18 cellular contexts compared by ENCODE assay signal in the genomic region with DNA sequence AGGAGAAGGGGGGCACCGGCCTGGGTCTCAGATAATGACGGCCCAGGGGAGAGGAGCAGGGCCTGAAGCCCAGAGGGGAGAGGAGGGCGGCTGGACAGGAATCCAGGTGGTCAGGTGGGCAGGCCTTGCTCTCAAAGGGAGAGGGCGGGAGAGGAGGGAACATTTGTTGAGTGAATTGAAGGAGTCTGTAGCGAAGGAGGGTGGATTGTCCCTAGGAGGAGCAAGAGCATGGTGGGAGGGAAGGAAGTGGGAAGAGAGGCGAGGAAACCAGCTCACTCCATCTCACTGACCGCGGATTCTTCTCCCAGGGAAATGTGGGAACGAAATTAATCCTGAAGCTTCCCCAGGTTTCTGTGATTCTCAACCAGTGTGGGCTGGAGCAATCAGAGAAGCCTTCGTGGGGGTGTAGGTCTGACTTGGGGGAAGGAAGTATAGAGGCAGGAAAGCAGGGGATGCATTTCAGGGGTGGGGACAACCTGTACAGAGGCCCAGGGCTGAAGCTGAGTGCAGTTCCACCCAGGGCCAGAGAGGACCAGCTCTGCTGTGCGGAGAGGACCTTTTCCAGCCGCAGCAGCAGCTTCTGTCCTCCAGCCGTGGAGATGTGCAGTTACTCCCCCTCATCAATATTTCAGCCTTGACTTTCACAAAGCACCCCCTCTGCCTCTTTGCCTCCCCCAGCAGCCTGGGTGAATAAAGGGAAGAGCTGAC.
DNase-seq lines count a peak whose midpoint lies in the region; ATAC-seq, FAIRE-seq and TF ChIP-seq lines count a peak whose summit lies in the region.
"Had no signal": no experiment of that assay in that cellular context is flagged by ENCODE, and none has a peak within 500 bp of the region (broad histone marks: within the 10 kb centered on the region; RNA-seq: fewer than 3 reads in every experiment).

No MANE protein-coding gene starts in this region.

- H3K27me3 ChIP-seq in HepG2 (ENCODE audit: control insufficient read depth in 1 of 2, insufficient read depth in 2 of 2, low read length in 2 of 2) (peaks cover 0 to 13% of the 10 kb centered on the region in 2 experiments; a peak in 2 of 5 replicates), gastrocnemius medialis (no peaks in the 10 kb centered on the region), GM23248 (replicated peaks; ENCODE audit: insufficient read depth) (no peaks in the 10 kb centered on the region)

- FAIRE-seq in HepG2 (lab: Jason Lieb, UNC) = no peak
- FAIRE-seq: GM12878 had no signal

- H3K9ac ChIP-seq in HepG2 (ENCODE audit: insufficient read depth, low read depth, low read length) (no peak overlapping the region), GM23248 (no peak overlapping the region)

- in situ Hi-C loops in HepG2 (cut with HindIII; ENCODE audit: extremely low pct_ligation_motif_present, low pct_unique_long_range_greater_than_20kb) (no loop called here), gastrocnemius medialis (cut with MboI; ENCODE audit: low sequenced_read_pairs in 4 of 4) (no loop called here), GM23248 (cut with MboI) (no loop called here)

- H3F3A ChIP-seq in GM23248 (ENCODE audit: insufficient read depth) = no peaks in the 10 kb centered on the region

- WGBS in HepG2 (ENCODE audit: low lambda C conversion rate) = 26% methylated on average over 11 of the region's 13 CpGs
- 92 to 94% methylated on average over 13 of the region's 13 CpGs for WGBS in GM23248 (ENCODE audit: low coverage in 1 of 2, low lambda C conversion rate in 2 of 2, missing lambda C conversion rate in 2 of 2), 2 experiments

- H3K4me2 ChIP-seq in HepG2 (ENCODE audit: low read depth, low read length) (no peak overlapping the region), GM23248 (ENCODE audit: unreplicated experiment) (no peak overlapping the region)

- no peaks in the 10 kb centered on the region for H3K9me2 ChIP-seq in GM23248 (ENCODE audit: insufficient read depth)

- H3K27me3 Mint-ChIP-seq in CD14-positive monocyte (ENCODE audit: low read depth in 3 of 3) (peaks cover 0 to 2% (median 0%) of the 10 kb centered on the region in 3 donors), progenitor cell of endocrine pancreas (no peaks in the 10 kb centered on the region)
- H3K27me3 Mint-ChIP-seq: B cell; CD4-positive, alpha-beta memory T cell had no signal

- H3K4me3 Mint-ChIP-seq in CD14-positive monocyte (no peak overlapping the region), progenitor cell of endocrine pancreas (ENCODE audit: low read depth) (no peak overlapping the region)
- H3K4me3 Mint-ChIP-seq: B cell; CD4-positive, alpha-beta memory T cell had no signal

- no peaks in the 10 kb centered on the region for H4K20me1 ChIP-seq in HepG2 (ENCODE audit: insufficient read depth, low read length)
- no peaks in the 10 kb centered on the region for H4K20me1 ChIP-seq in GM23248 (ENCODE audit: insufficient read depth)

- H3K36me3 ChIP-seq in KOPT-K1 (ENCODE audit: insufficient read depth, low read length) (peaks cover 92% of the 10 kb centered on the region), HepG2 (replicated peaks in 1 of 2; ENCODE audit: control insufficient read depth in 1 of 2, insufficient read depth in 2 of 2, low read length in 2 of 2) (no peaks in the 10 kb centered on the region), gastrocnemius medialis (no peaks in the 10 kb centered on the region), GM23248 (ENCODE audit: low read depth) (no peaks in the 10 kb centered on the region)

- peak overlapping the region in 4 of 7 donors; percentile 42 to 72 (median 58) for H3K27ac Mint-ChIP-seq in CD14-positive monocyte
- H3K27ac Mint-ChIP-seq in progenitor cell of endocrine pancreas = peak overlapping the region; percentile 15
- H3K27ac Mint-ChIP-seq: B cell had no signal

- ATAC-seq in HepG2 (peak; percentile 66), gastrocnemius medialis (no peak)
- ATAC-seq: GM12878 had no signal

- TF ChIP-seq POLR2A in HepG2 (IDR thresholded peaks at IDR 0.05; ENCODE audit: insufficient read depth in 1 of 2, low read depth in 2 of 2, low read length in 2 of 2) = no peak
- TF ChIP-seq POLR2A in gastrocnemius medialis (IDR thresholded peaks at IDR 0.05) = no peak

- BruUV-seq in HepG2 (replicated peaks; lab: Mats Ljungman, UMichigan) = no TSS peak

- intact Hi-C loops in CD14-positive monocyte (cut with micrococcal nuclease) (no loop called here), HepG2 (cut with micrococcal nuclease; ENCODE audit: unreplicated experiment) (no loop called here), gastrocnemius medialis (cut with DNase I; ENCODE audit: low total_unique reads) (no loop called here)

- DNase-seq in CD14-positive monocyte (ENCODE audit: low spot score) = no peak
- DNase-seq in HepG2 (ENCODE audit: low spot score) = no peak
- no peak for DNase-seq in progenitor cell of endocrine pancreas (ENCODE audit: low spot score, unreplicated experiment)
- no peak for DNase-seq in gastrocnemius medialis
- DNase-seq in SKM-1 (lab: John Stamatoyannopoulos, UW; ENCODE audit: unreplicated experiment) = no peak
- DNase-seq in GM23248 = no peak
- DNase-seq: CD4-positive, alpha-beta memory T cell; DMS153; KBM-7; NCI-H1105 treated with DMSO at 0.1 percent for 48 hours; NCI-H1694; NCI-H2081 treated with DMSO at 0.1 percent for 48 hours; NCI-H510A treated with DMSO at 0.1 percent for 48 hours; RPMI8226; SHP77 treated with DMSO at 0.1 percent for 48 hours had no signal

- H3K9me3 ChIP-seq in KOPT-K1 (ENCODE audit: insufficient read depth, low read length, poor library complexity, severe bottlenecking) (peaks cover 23% of the 10 kb centered on the region), HepG2 (ENCODE audit: low read length) (no peaks in the 10 kb centered on the region), gastrocnemius medialis (no peaks in the 10 kb centered on the region), GM23248 (ENCODE audit: low read depth) (no peaks in the 10 kb centered on the region)

- no peak for TF ChIP-seq CTCF in CD14-positive monocyte (IDR thresholded peaks at IDR 0.05)
- no peak for TF ChIP-seq CTCF in HepG2 (CRISPR knock-in tag; IDR thresholded peaks at IDR 0.05)
- TF ChIP-seq CTCF in progenitor cell of endocrine pancreas (IDR thresholded peaks at IDR 0.05; ENCODE audit: unreplicated experiment) = no peak
- no peak for TF ChIP-seq CTCF in gastrocnemius medialis (IDR thresholded peaks at IDR 0.05 in 4 of 5, conservative IDR thresholded peaks at IDR 0.05 in 1 of 5)

- H3K4me1 ChIP-seq in HepG2 (ENCODE audit: insufficient read depth, low read length) = no peaks in the 10 kb centered on the region
- H3K4me1 ChIP-seq in gastrocnemius medialis = no peaks in the 10 kb centered on the region
- no peaks in the 10 kb centered on the region for H3K4me1 ChIP-seq in GM23248 (ENCODE audit: insufficient read depth)

- H3K4me1 Mint-ChIP-seq in CD14-positive monocyte = peaks cover 37% of the 10 kb centered on the region
- H3K4me1 Mint-ChIP-seq in progenitor cell of endocrine pancreas (ENCODE audit: low read depth) = peaks cover 2% of the 10 kb centered on the region

- H3K9me3 Mint-ChIP-seq in CD14-positive monocyte (peaks cover 2 to 13% (median 9%) of the 10 kb centered on the region in 7 donors), progenitor cell of endocrine pancreas (ENCODE audit: low read depth) (peaks cover 5% of the 10 kb centered on the region)

- H3K4me3 ChIP-seq in HepG2 (replicated peaks in 1 of 3; ENCODE audit: insufficient read depth in 1 of 3, low read depth in 2 of 3, low read length in 3 of 3) (no peak overlapping the region), gastrocnemius medialis (no peak overlapping the region), GM23248 (no peak overlapping the region)
- H3K4me3 ChIP-seq: GM12878 had no signal

- H2AFZ ChIP-seq in HepG2 (ENCODE audit: low read length) = no peak overlapping the region
- no peak overlapping the region for H2AFZ ChIP-seq in GM23248

- H3K79me2 ChIP-seq in HepG2 (ENCODE audit: insufficient read depth, low read length) (no peaks in the 10 kb centered on the region), GM23248 (ENCODE audit: insufficient read depth) (0 out of 2 replicates have a peak, but pooled peaks cover 3% of the 10 kb centered on the region)

- TF ChIP-seq EP300 in HepG2 (IDR thresholded peaks at IDR 0.05; ENCODE audit: low read depth in 2 of 2, low read length in 2 of 2) (no peak), HepG2 (CRISPR knock-in tag; IDR thresholded peaks at IDR 0.05; ENCODE audit: borderline replicate concordance) (no peak)

- H3K36me3 Mint-ChIP-seq in CD14-positive monocyte = peaks cover 8 to 34% of the 10 kb centered on the region in 2 donors
- peaks cover 2% of the 10 kb centered on the region for H3K36me3 Mint-ChIP-seq in progenitor cell of endocrine pancreas (ENCODE audit: insufficient read depth)

- no peak for TF ChIP-seq RAD21 in HepG2 (CRISPR knock-in tag; IDR thresholded peaks at IDR 0.05)

- POLR2A ChIA-PET in HepG2 (lab: Yijun Ruan, JAX) = no interaction called here

- CTCF ChIA-PET in HepG2 (lab: Yijun Ruan, JAX; ENCODE audit: low intra/inter-chr PET ratio, low total read pairs) = no interaction called here

- peak overlapping the region; percentile 9 for H3K27ac ChIP-seq in KOPT-K1 (ENCODE audit: low read depth, low read length, poor library complexity, severe bottlenecking)
- no peak overlapping the region for H3K27ac ChIP-seq in HepG2 (ENCODE audit: extremely low read length, insufficient read depth, low read length)
- H3K27ac ChIP-seq in gastrocnemius medialis = no peak overlapping the region
- no peak overlapping the region for H3K27ac ChIP-seq in GM23248

TF ChIP-seq in HepG2, 621 proteins besides CTCF, POLR2A, EP300 and RAD21 (continues in another document):
- TF ChIP-seq XBP1 (CRISPR knock-in tag; IDR thresholded peaks at IDR 0.05) = no peak
- no peak for TF ChIP-seq ISX (CRISPR knock-in tag; conservative IDR thresholded peaks at IDR 0.05)
- TF ChIP-seq, protein P1, sequence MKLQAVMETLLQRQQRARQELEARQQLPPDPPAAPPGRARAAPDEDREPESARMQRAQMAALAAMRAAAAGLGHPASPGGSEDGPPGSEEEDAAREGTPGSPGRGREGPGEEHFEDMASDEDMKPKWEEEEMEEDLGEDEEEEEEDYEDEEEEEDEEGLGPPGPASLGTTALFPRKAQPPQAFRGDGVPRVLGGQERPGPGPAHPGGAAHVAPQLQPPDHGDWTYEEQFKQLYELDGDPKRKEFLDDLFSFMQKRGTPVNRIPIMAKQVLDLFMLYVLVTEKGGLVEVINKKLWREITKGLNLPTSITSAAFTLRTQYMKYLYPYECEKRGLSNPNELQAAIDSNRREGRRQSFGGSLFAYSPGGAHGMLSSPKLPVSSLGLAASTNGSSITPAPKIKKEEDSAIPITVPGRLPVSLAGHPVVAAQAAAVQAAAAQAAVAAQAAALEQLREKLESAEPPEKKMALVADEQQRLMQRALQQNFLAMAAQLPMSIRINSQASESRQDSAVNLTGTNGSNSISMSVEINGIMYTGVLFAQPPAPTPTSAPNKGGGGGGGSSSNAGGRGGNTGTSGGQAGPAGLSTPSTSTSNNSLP (IDR thresholded peaks at IDR 0.05; ENCODE audit: low read depth, low read length) = no peak
- TF ChIP-seq ZNF431 (CRISPR knock-in tag; IDR thresholded peaks at IDR 0.05; ENCODE audit: borderline replicate concordance, low read depth) = no peak
